Comparison of ENCODE assay signal across 2 cellular contexts in genomic region chr14:68263563-68264350, GRCh38.
TF ChIP-seq lines count a peak whose summit lies in the region.

No MANE protein-coding gene starts in this region.

TF ChIP-seq in A549, 52 proteins besides CTCF, POLR2A, EP300 and RAD21 (continued from another document):
- TF ChIP-seq HDAC2 (IDR thresholded peaks at IDR 0.05) (no peak), KDM1A (IDR thresholded peaks at IDR 0.05; ENCODE audit: low read depth) (no peak), JUN (IDR thresholded peaks at IDR 0.05) (no peak)

TF ChIP-seq in IMR-90, 13 proteins besides CTCF, POLR2A, EP300 and RAD21 (continued from another document):
- TF ChIP-seq MXI1 (IDR thresholded peaks at IDR 0.05; ENCODE audit: borderline replicate concordance, low read depth, low read length) (no peak), SMC3 (IDR thresholded peaks at IDR 0.05; ENCODE audit: low read depth, low read length) (no peak)
TF ChIP-seq in IMR-90: peak in this region for 0.
